8 cellular contexts compared by ENCODE assay signal in genomic region chr1:1574721-1575537, GRCh38. TPM values are rescaled to one million over a fixed set of nuclear protein-coding genes. Genes with fewer than 3 reads are reported as not detected.
A peak's percentile ranks its signal among the peaks of the same experiment; 100 is the strongest.
DNase-seq lines count a peak whose midpoint lies in the region; ATAC-seq and TF ChIP-seq lines count a peak whose summit lies in the region.

Gene SSU72, minus strand, starts transcription at chr1:1574863. Its CDS starts 306 bp downstream, at chr1:1574557.

- ATAC-seq in GM19023 (IDR thresholded peaks at IDR 0.05; ENCODE audit: unreplicated experiment) (peak; percentile 80), HG03196 (IDR thresholded peaks at IDR 0.05; ENCODE audit: unreplicated experiment) (peak; percentile 80)

- no peak for TF ChIP-seq CTCF in AG09309 (IDR thresholded peaks at IDR 0.05; ENCODE audit: control insufficient read depth, insufficient read depth, low read depth, low read length, missing control alignments)

- DNase-seq in AG09309 (ENCODE audit: low read depth) = peak; percentile 56
- peak; percentile 89 for DNase-seq in NCI-H446 treated with DMSO at 0.1 percent for 48 hours (lab: John Stamatoyannopoulos, UW)
- peak; percentile 91 for DNase-seq in activated CD4-positive, alpha-beta T cell treated with anti-CD3 and anti-CD28 coated beads for 1 hour
- peak; percentile 93 for DNase-seq in cerebellum (ENCODE audit: low spot score)
- peak; percentile 93 for DNase-seq in kidney tubule cell (ENCODE audit: low spot score)
- DNase-seq in stimulated activated CD4-positive, alpha-beta T cell treated with anti-CD3 and anti-CD28 coated beads, Interleukin-1b, Interleukin-23, amount 100 ng/mL, for 1 hour (ENCODE audit: low read depth in 2 of 2) = peak; percentile 81 to 82

- peak within 1 kb of the TSS; percentile 89 for H3K4me3 ChIP-seq in AG09309 (ENCODE audit: control insufficient read depth, low read depth, low read length)

RNA-seq across cellular contexts. Expression of gene SSU72, which starts in this region (rescaled TPM):
- total RNA-seq in cerebellum = 35.7 TPM

Comparison
In these comparisons a context has a peak if more than half of its experiments do, and no peak if none do; other contexts are left out.
1. Peak in every context shown above with its lines: DNase-seq, ATAC-seq and H3K4me3 ChIP-seq.